23 cellular contexts compared by ENCODE assay signal in the genomic region with DNA sequence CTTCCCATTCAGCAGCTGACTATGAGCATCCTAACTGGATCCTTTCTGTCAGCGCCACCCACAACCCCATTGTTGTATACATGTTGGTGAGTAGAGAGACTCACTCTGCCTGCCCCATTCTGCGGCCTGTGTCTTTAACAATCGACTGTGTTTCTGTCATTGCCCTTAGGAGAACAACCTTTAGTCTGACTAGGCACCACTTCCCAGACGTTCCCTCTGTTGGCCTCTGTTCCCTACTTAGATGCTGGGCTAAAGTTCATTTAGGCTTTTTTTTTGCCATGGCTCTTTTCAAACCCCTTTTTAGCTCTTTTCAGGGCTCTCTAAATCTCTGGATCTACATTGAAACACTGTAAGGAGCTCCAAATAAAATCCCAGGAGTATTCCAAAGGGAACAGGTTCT. TPM values are rescaled to one million over a fixed set of nuclear protein-coding genes. Genes with fewer than 3 reads are reported as not detected.
DNase-seq lines count a peak whose midpoint lies in the region; ATAC-seq and TF ChIP-seq lines count a peak whose summit lies in the region.
"Had no signal": no experiment of that assay in that cellular context is flagged by ENCODE, and none has a peak within 500 bp of the region (broad histone marks: within the 10 kb centered on the region; RNA-seq: fewer than 3 reads in every experiment).

No MANE protein-coding gene starts in this region.

- no TSS peak for BruUV-seq in Caco-2 (replicated peaks; lab: Mats Ljungman, UMichigan)
- no TSS peak for BruUV-seq in PC-9 (replicated peaks; lab: Mats Ljungman, UMichigan)
- BruUV-seq in mammary epithelial cell (replicated peaks; lab: Mats Ljungman, UMichigan), result no TSS peak

- POLR2A ChIA-PET in Caco-2 (lab: Charles Lee), result interaction anchor here (0.7 kb wide), 1 partner anchor 574 kb away, joined by 3 read pairs; no protein-coding TSS in a partner anchor
- POLR2A ChIA-PET in PC-9 (lab: Charles Lee; ENCODE audit: unreplicated experiment), result interaction anchor here (0.6 kb wide), 1 partner anchor 20 kb away, joined by 10 read pairs; a partner anchor contains a TSS

- H3K4me3 ChIP-seq in Caco-2 (ENCODE audit: low read depth, low read length) (no peak overlapping the region), SJSA1 (no peak overlapping the region), PC-9 (no peak overlapping the region), mammary epithelial cell (replicated peaks in 1 of 3; ENCODE audit: insufficient read depth in 1 of 3, low read depth in 2 of 3, low read length in 3 of 3) (no peak overlapping the region)
- H3K4me3 ChIP-seq: SK-N-MC had no signal

- H3K4me2 ChIP-seq in PC-9 (no peak overlapping the region), mammary epithelial cell (ENCODE audit: insufficient read depth, low read depth, low read length) (no peak overlapping the region)
- H3K4me2 ChIP-seq: KMS-11 had no signal

- DNase-seq in Caco-2 (no peak), SJSA1 (ENCODE audit: low read depth in 1 of 2, low spot score in 2 of 2) (no peak), left colon (no peak), neural crest cell (ENCODE audit: low read depth, low spot score) (no peak), NCI-H1417 treated with DMSO at 0.1 percent for 48 hours (lab: John Stamatoyannopoulos, UW) (no peak), PC-9 (no peak), NCI-H345 (lab: John Stamatoyannopoulos, UW) (no peak), mammary epithelial cell (no peak)
- DNase-seq: COR-L47, DMS153, H9, HFFc6, NCI-H1092 treated with DMSO at 0.1 percent for 48 hours, NCI-H146, NCI-H2029, NCI-H2227 treated with DMSO at 0.1 percent for 48 hours, NCI-H524 treated with DMSO at 0.1 percent for 48 hours, NCI-H82, SHP77 had no signal

- H3K9me3 ChIP-seq in Caco-2, result no peaks in the 10 kb centered on the region
- no peaks in the 10 kb centered on the region for H3K9me3 ChIP-seq in SJSA1 (replicated peaks)
- peaks cover 3% of the 10 kb centered on the region; the same call in 1 of the 2 replicates for H3K9me3 ChIP-seq in PC-9 (ENCODE audit: insufficient read depth, low read depth)
- no peaks in the 10 kb centered on the region for H3K9me3 ChIP-seq in mammary epithelial cell (replicated peaks; ENCODE audit: insufficient read depth, low read length)

- no peaks in the 10 kb centered on the region for H3K9me2 ChIP-seq in PC-9 (ENCODE audit: insufficient read depth)

- H4K20me1 ChIP-seq in PC-9 (ENCODE audit: insufficient read depth) (no peaks in the 10 kb centered on the region), mammary epithelial cell (ENCODE audit: insufficient read depth, low read length) (no peaks in the 10 kb centered on the region)

- 92% methylated on average over 3 of the region's 4 CpGs for WGBS in mammary epithelial cell (ENCODE audit: low coverage, missing lambda C conversion rate)

- no peaks in the 10 kb centered on the region; the same call in 1 of the 2 replicates for H3K36me3 ChIP-seq in Caco-2 (ENCODE audit: control insufficient read depth, insufficient read depth, low read length)
- H3K36me3 ChIP-seq in SJSA1, result peaks cover 4% of the 10 kb centered on the region; the same call in 1 of the 2 replicates
- 0 out of 2 replicates have a peak, but pooled peaks cover 12% of the 10 kb centered on the region for H3K36me3 ChIP-seq in PC-9 (ENCODE audit: low read depth)
- no peaks in the 10 kb centered on the region for H3K36me3 ChIP-seq in mammary epithelial cell (ENCODE audit: insufficient read depth, low read length)

- peaks cover 13% of the 10 kb centered on the region; the same call in 1 of the 2 replicates for H3F3A ChIP-seq in PC-9 (ENCODE audit: insufficient read depth, low read depth)

- intact Hi-C loops in Caco-2 (cut with micrococcal nuclease; ENCODE audit: unreplicated experiment), result loop anchor here (2.0 kb wide), 1 partner anchor 23 kb away; no protein-coding TSS in a partner anchor
- intact Hi-C loops in left colon (cut with DNase I, micrococcal nuclease), result no loop called here
- intact Hi-C loops in PC-9 (cut with micrococcal nuclease; ENCODE audit: unreplicated experiment), result no loop called here
- intact Hi-C loops in mammary epithelial cell (cut with micrococcal nuclease), result loop anchor here (2.0 kb wide), 1 partner anchor 21 kb away; a partner anchor contains a TSS

- no peak overlapping the region for H3K4me3 Mint-ChIP-seq in Caco-2 (ENCODE audit: unreplicated experiment)
- no peak overlapping the region for H3K4me3 Mint-ChIP-seq in neural crest cell
- H3K4me3 Mint-ChIP-seq: B cell, CD14-positive monocyte, H9, HFFc6 had no signal

- TF ChIP-seq CTCF in Caco-2 (IDR thresholded peaks at IDR 0.05; ENCODE audit: insufficient read depth in 1 of 2, low read depth in 1 of 2, low read length in 1 of 2, severe bottlenecking in 1 of 2, unreplicated experiment in 1 of 2) (no peak), neural crest cell (conservative IDR thresholded peaks at IDR 0.05) (no peak), PC-9 (conservative IDR thresholded peaks at IDR 0.05) (no peak), mammary epithelial cell (conservative IDR thresholded peaks at IDR 0.05 in 1 of 2, IDR thresholded peaks at IDR 0.05 in 1 of 2; ENCODE audit: extremely low read depth in 1 of 2, insufficient read depth in 1 of 2, low read depth in 1 of 2, low read length in 2 of 2) (no peak)

- in situ Hi-C loops in mammary epithelial cell (cut with MboI; ENCODE audit: low sequenced_read_pairs in 2 of 2), result no loop called here

- H3K4me1 ChIP-seq in Caco-2, result peaks cover 43% of the 10 kb centered on the region
- peaks cover 22% of the 10 kb centered on the region for H3K4me1 ChIP-seq in SJSA1 (replicated peaks)
- peaks cover 15% of the 10 kb centered on the region for H3K4me1 ChIP-seq in PC-9 (replicated peaks; ENCODE audit: insufficient read depth)
- peaks cover 12% of the 10 kb centered on the region for H3K4me1 ChIP-seq in mammary epithelial cell (ENCODE audit: insufficient read depth, low read length)

- ATAC-seq in left colon, result peak; percentile 73

- H3K79me2 ChIP-seq in PC-9 (ENCODE audit: low read depth), result no peaks in the 10 kb centered on the region
- H3K79me2 ChIP-seq in mammary epithelial cell (ENCODE audit: insufficient read depth, low read length), result no peaks in the 10 kb centered on the region

- H3K27me3 Mint-ChIP-seq in Caco-2 (ENCODE audit: insufficient read depth, unreplicated experiment) (no peaks in the 10 kb centered on the region), neural crest cell (ENCODE audit: low read depth) (no peaks in the 10 kb centered on the region)

- no peak overlapping the region for H3K9ac ChIP-seq in mammary epithelial cell (ENCODE audit: insufficient read depth, low read length)
- H3K9ac ChIP-seq: KMS-11 had no signal

- H3K4me1 Mint-ChIP-seq in Caco-2 (ENCODE audit: low read depth, unreplicated experiment) (no peaks in the 10 kb centered on the region), neural crest cell (peaks cover 7% of the 10 kb centered on the region)
- H3K4me1 Mint-ChIP-seq: B cell, CD14-positive monocyte, H9 had no signal

- H3K9me3 Mint-ChIP-seq in Caco-2 (ENCODE audit: unreplicated experiment) (no peaks in the 10 kb centered on the region), neural crest cell (peaks cover 2% of the 10 kb centered on the region)
- H3K9me3 Mint-ChIP-seq: HFFc6 had no signal

- H3K27ac Mint-ChIP-seq in Caco-2 (ENCODE audit: unreplicated experiment) (peak overlapping the region; percentile 73), neural crest cell (ENCODE audit: unreplicated experiment) (peak overlapping the region; percentile 2)
- H3K27ac Mint-ChIP-seq: B cell, CD14-positive monocyte, H9, HFFc6 had no signal

- H3K36me3 Mint-ChIP-seq in Caco-2 (ENCODE audit: insufficient read depth, unreplicated experiment), result peaks cover 25% of the 10 kb centered on the region
- H3K36me3 Mint-ChIP-seq in neural crest cell (ENCODE audit: low read depth), result peaks cover 4% of the 10 kb centered on the region
- H3K36me3 Mint-ChIP-seq: CD14-positive monocyte had no signal

- H3K27me3 ChIP-seq in Caco-2 (replicated peaks; ENCODE audit: control insufficient read depth, insufficient read depth, low read length), result no peaks in the 10 kb centered on the region
- no peaks in the 10 kb centered on the region for H3K27me3 ChIP-seq in SJSA1 (replicated peaks)
- no peaks in the 10 kb centered on the region for H3K27me3 ChIP-seq in PC-9 (ENCODE audit: insufficient read depth, low read depth)
- no peaks in the 10 kb centered on the region for H3K27me3 ChIP-seq in mammary epithelial cell (ENCODE audit: insufficient read depth, low read length)

- CTCF ChIA-PET in Caco-2 (lab: Charles Lee), result interaction anchor here (0.7 kb wide), 1 partner anchor 275 kb away, joined by 3 read pairs; no protein-coding TSS in a partner anchor
- CTCF ChIA-PET in PC-9 (lab: Charles Lee), result interaction anchor here (0.6 kb wide), 1 partner anchor 357 kb away, joined by 4 read pairs; no protein-coding TSS in a partner anchor
- CTCF ChIA-PET in mammary epithelial cell (lab: Charles Lee; ENCODE audit: low non-redundant PET), result no interaction called here

- dilution Hi-C loops in mammary epithelial cell (cut with HindIII; ENCODE audit: low sequenced_read_pairs), result no loop called here

- no peak overlapping the region for H2AFZ ChIP-seq in PC-9
- no peak overlapping the region for H2AFZ ChIP-seq in mammary epithelial cell (ENCODE audit: low read depth, low read length)

- H3K27ac ChIP-seq in SJSA1 (peak overlapping the region; percentile 84), PC-9 (no peak overlapping the region), mammary epithelial cell (ENCODE audit: insufficient read depth, low read depth, low read length) (no peak overlapping the region)
- H3K27ac ChIP-seq: KMS-11, SK-N-MC had no signal

RNA-seq across cellular contexts. Expression of a gene that starts 20.5 kb away (rescaled TPM):
- total RNA-seq in Caco-2 (2022), result 188 and 207 TPM in 2 replicates
- total RNA-seq in SJSA1 (2014; rRNA removed; shearing (Covaris generic)), result 144 and 157 TPM in 2 replicates
- total RNA-seq in left colon, result 100 to 1,000 TPM; 295 to 358 TPM
- total RNA-seq in neural crest cell, result 67.5 and 73.0 TPM in 2 replicates
- 33.7 and 37.7 TPM in 2 replicates for total RNA-seq in PC-9 (2021)
- total RNA-seq in mammary epithelial cell, result 10 to 100 TPM; 42.2 to 45.9 TPM
- 20.8 TPM for polyA plus RNA-seq in mammary epithelial cell
- 6.4 TPM for polyA minus RNA-seq in mammary epithelial cell

Comparison
In these comparisons a context has a peak if more than half of its experiments do, and no peak if none do; other contexts are left out.
1. intact Hi-C loops: an anchor here in Caco-2 (2.0 kb wide) and mammary epithelial cell (2.0 kb wide); none called in left colon and PC-9.